In the genomic region with DNA sequence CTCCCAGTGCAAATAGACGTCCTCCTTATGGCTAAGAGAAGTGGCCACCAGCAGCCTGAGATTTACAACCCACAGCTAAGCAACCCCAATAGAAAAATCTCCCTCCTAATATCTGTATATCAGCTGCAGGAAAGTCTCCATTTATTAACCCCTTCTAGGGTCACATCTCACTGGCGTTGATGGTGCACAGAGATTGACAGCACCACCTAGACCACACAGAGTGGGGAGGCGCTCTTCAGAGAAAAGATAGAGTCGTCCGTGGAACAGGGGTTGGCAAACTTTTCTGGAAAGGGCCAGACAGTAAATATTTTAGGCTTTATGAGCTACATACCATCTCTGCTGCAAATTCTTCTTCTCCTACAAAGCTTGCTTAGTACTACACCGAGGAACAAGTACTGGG, we compare ENCODE assay signal across 33 cellular contexts. TPM values are rescaled to one million over a fixed set of nuclear protein-coding genes. Genes with fewer than 3 reads are reported as not detected.
DNase-seq lines count a peak whose midpoint lies in the region; ATAC-seq, FAIRE-seq and TF ChIP-seq lines count a peak whose summit lies in the region.
"Had no signal": no experiment of that assay in that cellular context is flagged by ENCODE, and none has a peak within 500 bp of the region (broad histone marks: within the 10 kb centered on the region; RNA-seq: fewer than 3 reads in every experiment).

No MANE protein-coding gene starts in this region.

- POLR2A ChIA-PET in K562 (lab: Yijun Ruan, JAX) = interaction anchor here (1.3 to 1.5 kb wide), 4 partner anchors 9 to 45 kb away, joined by 3 to 7 read pairs (median 5); no protein-coding TSS in a partner anchor

- H4K20me1 ChIP-seq in GM23338 (replicated peaks; ENCODE audit: insufficient read depth) (no peaks in the 10 kb centered on the region), K562 (replicated peaks; ENCODE audit: control insufficient read depth, insufficient read depth, low read length) (no peaks in the 10 kb centered on the region), neural progenitor cell (ENCODE audit: low read depth) (no peaks in the 10 kb centered on the region)
- H4K20me1 ChIP-seq: BLaER1; BLaER1 treated with 17β-estradiol and CSF1 and Interleukin-3, amounts not matched to agents 10 nM and 100 nM had no signal

- H3K14ac ChIP-seq in neuronal stem cell (ENCODE audit: low read length) = no peak overlapping the region

- H3K27me3 ChIP-seq in GM23338 (ENCODE audit: insufficient read depth) (no peaks in the 10 kb centered on the region), K562 (ENCODE audit: control insufficient read depth in 2 of 2, insufficient read depth in 2 of 2, low read length in 2 of 2) (no peaks in the 10 kb centered on the region), neural progenitor cell (no peaks in the 10 kb centered on the region), neuronal stem cell (ENCODE audit: control insufficient read depth in 3 of 3, insufficient read depth in 3 of 3, low read depth in 1 of 3, low read length in 3 of 3) (peaks cover 0 to 4% (median 0%) of the 10 kb centered on the region in 3 experiments)
- H3K27me3 ChIP-seq: BLaER1; BLaER1 treated with 17β-estradiol and CSF1 and Interleukin-3, amounts not matched to agents 10 nM and 100 nM had no signal

- H3K36me3 Mint-ChIP-seq in GM23338 (ENCODE audit: low read depth) = no peaks in the 10 kb centered on the region
- H3K36me3 Mint-ChIP-seq in neural progenitor cell = no peaks in the 10 kb centered on the region
- H3K36me3 Mint-ChIP-seq: CD14-positive monocyte; CD4-positive, alpha-beta memory T cell; CD4-positive, CD25-positive, alpha-beta regulatory T cell; CD8-positive, alpha-beta memory T cell; CD8-positive, alpha-beta T cell had no signal

- H2BK5ac ChIP-seq in neuronal stem cell (ENCODE audit: low read length) = no peak overlapping the region

- H3K27me3 Mint-ChIP-seq in GM23338 (ENCODE audit: insufficient read depth, low read depth, poor library complexity) (peaks cover 1% of the 10 kb centered on the region), neural progenitor cell (ENCODE audit: insufficient read depth, low read depth) (no peaks in the 10 kb centered on the region)

- TF ChIP-seq CTCF in GM23338 (conservative IDR thresholded peaks at IDR 0.05; ENCODE audit: low read depth in 2 of 2) (0 out of 4 replicates have a peak, but pooled peaks of 1 of the 2 experiments have one; percentile 12), K562 (IDR thresholded peaks at IDR 0.05 in 2 of 3, conservative IDR thresholded peaks at IDR 0.05 in 1 of 3; ENCODE audit: insufficient read depth in 2 of 3, low read depth in 1 of 3, low read length in 3 of 3) (0 out of 6 replicates have a peak, but pooled peaks of 1 of the 3 experiments have one; percentile 5), neural progenitor cell (IDR thresholded peaks at IDR 0.05) (no peak)

- no peak for TF ChIP-seq POLR2A in K562 (conservative IDR thresholded peaks at IDR 0.05)

- H3K79me2 ChIP-seq in GM23338 (replicated peaks; ENCODE audit: insufficient read depth) = no peaks in the 10 kb centered on the region
- no peaks in the 10 kb centered on the region for H3K79me2 ChIP-seq in K562 (ENCODE audit: control insufficient read depth, insufficient read depth, low read length)
- H3K79me2 ChIP-seq in neural progenitor cell (ENCODE audit: low read depth) = no peaks in the 10 kb centered on the region

- intact Hi-C loops in K562 (cut with micrococcal nuclease) = loop anchor here (5.0 kb wide), 1 partner anchor 37 kb away; no protein-coding TSS in a partner anchor

- H3K4me1 Mint-ChIP-seq in GM23338 = peaks cover 13% of the 10 kb centered on the region; the same call in 2 of the 3 replicates
- no peaks in the 10 kb centered on the region for H3K4me1 Mint-ChIP-seq in neural progenitor cell
- H3K4me1 Mint-ChIP-seq: B cell; CD14-positive monocyte; CD8-positive, alpha-beta memory T cell had no signal

- CTCF ChIA-PET in K562 (lab: Yijun Ruan, JAX; ENCODE audit: low intra/inter-chr PET ratio) = no interaction called here

- no peaks in the 10 kb centered on the region for H3K9me1 ChIP-seq in K562 (ENCODE audit: control insufficient read depth, insufficient read depth, low read length)

- 0 out of 2 replicates have a peak, but pooled peaks cover 6% of the 10 kb centered on the region for H3K9me2 ChIP-seq in GM23338 (ENCODE audit: insufficient read depth)

- H2BK12ac ChIP-seq in neuronal stem cell (ENCODE audit: low read length) = no peak overlapping the region

- no peaks in the 10 kb centered on the region for H3K9me3 ChIP-seq in K562 (replicated peaks; ENCODE audit: control insufficient read depth, insufficient read depth, low read depth, low read length)
- H3K9me3 ChIP-seq in neural progenitor cell (ENCODE audit: low read depth) = no peaks in the 10 kb centered on the region
- H3K9me3 ChIP-seq in neuronal stem cell (replicated peaks in 1 of 2; ENCODE audit: control insufficient read depth in 2 of 2, insufficient read depth in 1 of 2, low read depth in 1 of 2, low read length in 2 of 2) = no peaks in the 10 kb centered on the region
- H3K9me3 ChIP-seq: A549, BE2C, BLaER1, Caco-2 had no signal

- H3K4me1 ChIP-seq in GM23338 (ENCODE audit: insufficient read depth) = no peaks in the 10 kb centered on the region
- H3K4me1 ChIP-seq in K562 (replicated peaks in 1 of 2; ENCODE audit: control insufficient read depth in 2 of 2, insufficient read depth in 2 of 2, low read length in 2 of 2) = no peaks in the 10 kb centered on the region; a peak in 1 of 5 replicates
- H3K4me1 ChIP-seq in neural progenitor cell = no peaks in the 10 kb centered on the region
- H3K4me1 ChIP-seq in neuronal stem cell (ENCODE audit: control insufficient read depth in 2 of 2, insufficient read depth in 1 of 2, low read depth in 1 of 2, low read length in 2 of 2) = no peaks in the 10 kb centered on the region
- H3K4me1 ChIP-seq: A549; BE2C; BLaER1; BLaER1 treated with 17β-estradiol and CSF1 and Interleukin-3, amounts not matched to agents 10 nM and 100 nM; Caco-2 had no signal

- H3K4me3 ChIP-seq in GM23338 (no peak overlapping the region), K562 (no peak overlapping the region), neural progenitor cell (no peak overlapping the region), neuronal stem cell (ENCODE audit: low read length in 2 of 2) (no peak overlapping the region)
- H3K4me3 ChIP-seq: A549; BLaER1; BLaER1 treated with 17β-estradiol and CSF1 and Interleukin-3, amounts not matched to agents 10 nM and 100 nM had no signal

- no peak overlapping the region for H3K23ac ChIP-seq in neuronal stem cell (ENCODE audit: low read depth, low read length, poor library complexity)

- H3K4me3 Mint-ChIP-seq in GM23338 (no peak overlapping the region), neural progenitor cell (no peak overlapping the region)
- H3K4me3 Mint-ChIP-seq: B cell; CD4-positive, alpha-beta memory T cell; CD4-positive, alpha-beta T cell; CD4-positive, CD25-positive, alpha-beta regulatory T cell; CD8-positive, alpha-beta memory T cell; CD8-positive, alpha-beta T cell had no signal

- no peak for TF ChIP-seq EP300 in K562 (IDR thresholded peaks at IDR 0.05; ENCODE audit: low read length)

- H3K9ac ChIP-seq in K562 (ENCODE audit: insufficient read depth in 1 of 2, low read depth in 2 of 2, low read length in 2 of 2) (no peak overlapping the region), neural progenitor cell (no peak overlapping the region), neuronal stem cell (ENCODE audit: low read depth, low read length, poor library complexity) (no peak overlapping the region)
- H3K9ac ChIP-seq: BLaER1; BLaER1 treated with 17β-estradiol and CSF1 and Interleukin-3, amounts not matched to agents 10 nM and 100 nM had no signal

- WGBS in K562 (ENCODE audit: insufficient coverage, low coverage, missing lambda C conversion rate) = 4% methylated on average over 6 of the region's 6 CpGs
- no CpG with 5 or more reads among the region's 6 CpGs for WGBS in neuronal stem cell (ENCODE audit: extremely low coverage in 2 of 2, insufficient read length in 2 of 2, insufficient replicate concordance in 1 of 2), 2 donors

- H3K18ac ChIP-seq in neuronal stem cell (ENCODE audit: low read length) = no peak overlapping the region

- H3K27ac ChIP-seq in GM23338 (ENCODE audit: low read depth) (no peak overlapping the region), K562 (ENCODE audit: extremely low read depth, low read depth, low read length) (no peak overlapping the region), neural progenitor cell (no peak overlapping the region), neuronal stem cell (replicated peaks; ENCODE audit: low read length) (no peak overlapping the region)
- H3K27ac ChIP-seq: A549; BLaER1; BLaER1 treated with 17β-estradiol and CSF1 and Interleukin-3, amounts not matched to agents 10 nM and 100 nM; C4-2B had no signal

- H3K9me3 Mint-ChIP-seq in GM23338 (no peaks in the 10 kb centered on the region), neural progenitor cell (no peaks in the 10 kb centered on the region)
- H3K9me3 Mint-ChIP-seq: CD4-positive, alpha-beta T cell; CD4-positive, CD25-positive, alpha-beta regulatory T cell; CD8-positive, alpha-beta memory T cell; CD8-positive, alpha-beta T cell had no signal

- FAIRE-seq in K562 (lab: Jason Lieb, UNC) = no peak
- FAIRE-seq: A549, D721Med had no signal

- H3K27ac Mint-ChIP-seq in GM23338 (no peak overlapping the region), neural progenitor cell (no peak overlapping the region)
- H3K27ac Mint-ChIP-seq: B cell; CD4-positive, alpha-beta T cell; CD4-positive, CD25-positive, alpha-beta regulatory T cell; CD8-positive, alpha-beta memory T cell; CD8-positive, alpha-beta T cell had no signal

- no peaks in the 10 kb centered on the region for H3K36me3 ChIP-seq in GM23338 (ENCODE audit: insufficient read depth)
- no peaks in the 10 kb centered on the region for H3K36me3 ChIP-seq in K562 (ENCODE audit: control insufficient read depth, insufficient read depth, low read length)
- no peaks in the 10 kb centered on the region for H3K36me3 ChIP-seq in neural progenitor cell
- H3K36me3 ChIP-seq in neuronal stem cell (replicated peaks in 1 of 2; ENCODE audit: control insufficient read depth in 2 of 2, insufficient read depth in 2 of 2, low read length in 2 of 2) = no peaks in the 10 kb centered on the region
- H3K36me3 ChIP-seq: BE2C; BLaER1; BLaER1 treated with 17β-estradiol and CSF1 and Interleukin-3, amounts not matched to agents 10 nM and 100 nM had no signal

- H3K4me2 ChIP-seq in GM23338 = no peak overlapping the region
- no peak overlapping the region for H3K4me2 ChIP-seq in K562 (ENCODE audit: insufficient read depth, low read length)
- no peak overlapping the region for H3K4me2 ChIP-seq in neural progenitor cell
- no peak overlapping the region for H3K4me2 ChIP-seq in neuronal stem cell (ENCODE audit: insufficient read depth, low read length, poor library complexity, severe bottlenecking)
- H3K4me2 ChIP-seq: A549; BLaER1; BLaER1 treated with 17β-estradiol and CSF1 and Interleukin-3, amounts not matched to agents 10 nM and 100 nM had no signal

- no peak for TF ChIP-seq RAD21 in K562 (CRISPR knock-in tag; conservative IDR thresholded peaks at IDR 0.05 in 1 of 2, IDR thresholded peaks at IDR 0.05 in 1 of 2)

- H4K91ac ChIP-seq in neuronal stem cell (ENCODE audit: low read depth, low read length, poor library complexity) = no peak overlapping the region

- no peaks in the 10 kb centered on the region for H3F3A ChIP-seq in GM23338 (replicated peaks; ENCODE audit: low read depth)
- H3F3A ChIP-seq in neural progenitor cell (ENCODE audit: low read depth) = no peaks in the 10 kb centered on the region

- H2AK5ac ChIP-seq in neuronal stem cell (ENCODE audit: low read depth, low read length) = no peak overlapping the region

- no peak overlapping the region for H2BK15ac ChIP-seq in neuronal stem cell (ENCODE audit: low read length)

- H3K4ac ChIP-seq in neuronal stem cell (ENCODE audit: low read length) = no peak overlapping the region

- no peak overlapping the region for H4K8ac ChIP-seq in neuronal stem cell (ENCODE audit: low read depth, low read length)

- no TSS peak for BruUV-seq in K562 (replicated peaks; lab: Mats Ljungman, UMichigan)

- in situ Hi-C loops in K562 (cut with MboI) = no loop called here

- no peak overlapping the region for H2AFZ ChIP-seq in GM23338
- H2AFZ ChIP-seq in K562 (ENCODE audit: low read depth, low read length) = no peak overlapping the region
- peak overlapping the region; percentile 44 for H2AFZ ChIP-seq in neural progenitor cell (replicated peaks)
- no peak overlapping the region for H2AFZ ChIP-seq in neuronal stem cell (ENCODE audit: low read length)

- peak; percentile 53; the same call in 2 of the 3 replicates for ATAC-seq in GM23338
- ATAC-seq in K562 = peak; percentile 69
- no peak for ATAC-seq in GM21423 (IDR thresholded peaks at IDR 0.05; ENCODE audit: unreplicated experiment)
- no peak for ATAC-seq in GM21825 (IDR thresholded peaks at IDR 0.05; ENCODE audit: unreplicated experiment)
- ATAC-seq: A549; CD8-positive, alpha-beta T cell had no signal

- no peaks in the 10 kb centered on the region for H3K79me1 ChIP-seq in neuronal stem cell (ENCODE audit: low read depth, low read length)

- no peak overlapping the region for H2BK120ac ChIP-seq in neuronal stem cell (ENCODE audit: low read depth, low read length)

- DNase-seq in GM23338 (ENCODE audit: low spot score) (no peak), K562 (ENCODE audit: extremely low read depth in 1 of 4, low spot score in 3 of 4) (no peak), neural progenitor cell (ENCODE audit: low spot score) (no peak), neuronal stem cell (ENCODE audit: low spot score) (no peak)
- DNase-seq: 8988T; ACHN; AML-193; BE2C; C1 segment of cervical spinal cord; Caco-2; Calu3; CD4-positive, alpha-beta memory T cell; CD4-positive, alpha-beta T cell; CD4-positive, CD25-positive, alpha-beta regulatory T cell; CD8-positive, alpha-beta memory T cell; CD8-positive, alpha-beta T cell; COR-L47; DMS 273 treated with DMSO at 0.1 percent for 48 hours; DMS153; DMS53; DMS79; DMS79 treated with DMSO at 0.1 percent for 48 hours; DND-41; EL had no signal

RNA-seq across cellular contexts. Expression of a gene that starts 60.0 kb away (rescaled TPM):
- total RNA-seq in GM23338 (2014; rRNA removed; shearing (Covaris generic)) = 73.9 and 98.1 TPM in 2 replicates
- polyA plus RNA-seq in GM23338 (2016; fragmentation: Nextera tagmentation; extraction: Ambion mirVana) (34.3 and 37.9 TPM in 2 replicates), K562 (2011; rRNA removed) (70.1 and 106 TPM in 2 replicates), K562 (2014; fragmentation: Illumina TruSeq; extraction: Trizol) (113 and 133 TPM in 2 replicates), K562 (2014; fragmentation: Nextera tagmentation; extraction: Ambion mirVana) (10 to 100 TPM; 41.1 to 56.6 TPM), K562 (2014; rRNA removed) (79.6 and 90.7 TPM in 2 replicates)
- 53.3 and 184 TPM in 2 replicates for total RNA-seq in K562 (2011; cell fraction: chromatin; rRNA removed; ENCODE audit: low replicate concordance)
- total RNA-seq in K562 (2011; cell fraction: nucleolus; rRNA removed) = 23.0 and 32.8 TPM in 2 replicates
- total RNA-seq in K562 (2011; cell fraction: nucleoplasm; rRNA removed) = 75.4 and 125 TPM in 2 replicates
- total RNA-seq in K562 (2014; rRNA removed) (61.4 and 71.7 TPM in 2 replicates), K562 (2014; rRNA removed; fragmentation: Illumina TruSeq; extraction: Trizol) (160 and 179 TPM in 2 replicates), K562 (2015; rRNA removed; fragmentation: Illumina TruSeq; extraction: Trizol) (134 and 151 TPM in 2 replicates), K562 (2021) (134 and 150 TPM in 2 replicates), neural progenitor cell (ENCODE audit: low replicate concordance) (84.8 and 143 TPM in 2 replicates)
- 16.2 and 27.0 TPM in 2 replicates for polyA plus RNA-seq in K562 (2011; cell fraction: cytosol; rRNA removed)
- polyA plus RNA-seq in K562 (2011; cell fraction: nucleus; rRNA removed) = 20.3 and 26.6 TPM in 2 replicates
- polyA plus RNA-seq in K562 (2012) = 86.7 and 97.4 TPM in 2 replicates
- polyA minus RNA-seq in K562 (2011; rRNA and poly(A)+ RNA removed) = 158 and 163 TPM in 2 replicates
- 86.7 and 104 TPM in 2 replicates for polyA minus RNA-seq in K562 (2011; cell fraction: cytosol; rRNA and poly(A)+ RNA removed)
- 62.3 and 99.6 TPM in 2 replicates for polyA minus RNA-seq in K562 (2011; cell fraction: nucleus; rRNA and poly(A)+ RNA removed)
- polyA plus RNA-seq in neuronal stem cell (2013, experiment 1 of 2) = 33.7 TPM
- polyA plus RNA-seq in neuronal stem cell (2013, experiment 2 of 2) = 38.1 TPM

Comparison
In these comparisons a context has a peak if more than half of its experiments do, and no peak if none do; other contexts are left out.
1. ATAC-seq: peak in GM23338 (single experiment) and K562 (single experiment); none in GM21423 (single experiment) and GM21825 (single experiment).